ENCODE assay signal across 1 cellular context in the genomic region with DNA sequence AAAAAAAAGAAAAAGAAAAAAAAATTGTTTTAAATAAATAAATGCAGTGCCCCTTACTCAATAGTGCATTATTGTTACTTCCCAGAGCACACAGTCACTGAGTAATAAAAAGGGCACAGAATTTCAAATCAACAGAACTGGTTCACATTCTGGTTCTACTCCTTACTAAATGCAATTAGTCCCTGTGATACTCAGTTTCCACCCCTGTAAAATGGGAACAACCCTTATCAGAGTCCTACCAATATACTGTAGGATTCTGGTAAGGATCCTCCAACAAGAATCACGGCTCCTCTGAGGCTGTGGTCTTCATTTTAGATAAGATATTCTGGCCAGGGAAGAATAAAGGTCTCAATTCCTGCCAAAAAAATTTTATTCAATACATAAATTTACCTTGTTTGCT.
TF ChIP-seq lines count a peak whose summit lies in the region.

No MANE protein-coding gene starts in this region.

TF ChIP-seq in A549, 52 proteins besides CTCF, POLR2A, EP300 and RAD21 (continued from another document):
- TF ChIP-seq, protein P1, sequence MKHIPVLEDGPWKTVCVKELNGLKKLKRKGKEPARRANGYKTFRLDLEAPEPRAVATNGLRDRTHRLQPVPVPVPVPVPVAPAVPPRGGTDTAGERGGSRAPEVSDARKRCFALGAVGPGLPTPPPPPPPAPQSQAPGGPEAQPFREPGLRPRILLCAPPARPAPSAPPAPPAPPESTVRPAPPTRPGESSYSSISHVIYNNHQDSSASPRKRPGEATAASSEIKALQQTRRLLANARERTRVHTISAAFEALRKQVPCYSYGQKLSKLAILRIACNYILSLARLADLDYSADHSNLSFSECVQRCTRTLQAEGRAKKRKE (CRISPR knock-in tag; IDR thresholded peaks at IDR 0.05; ENCODE audit: low read depth), result 0 out of 2 replicates have a peak, but pooled peaks have one; percentile 60
- peak; percentile 65; the same call in 1 of the 2 replicates for TF ChIP-seq HDAC2 (IDR thresholded peaks at IDR 0.05)
